In the genomic region with DNA sequence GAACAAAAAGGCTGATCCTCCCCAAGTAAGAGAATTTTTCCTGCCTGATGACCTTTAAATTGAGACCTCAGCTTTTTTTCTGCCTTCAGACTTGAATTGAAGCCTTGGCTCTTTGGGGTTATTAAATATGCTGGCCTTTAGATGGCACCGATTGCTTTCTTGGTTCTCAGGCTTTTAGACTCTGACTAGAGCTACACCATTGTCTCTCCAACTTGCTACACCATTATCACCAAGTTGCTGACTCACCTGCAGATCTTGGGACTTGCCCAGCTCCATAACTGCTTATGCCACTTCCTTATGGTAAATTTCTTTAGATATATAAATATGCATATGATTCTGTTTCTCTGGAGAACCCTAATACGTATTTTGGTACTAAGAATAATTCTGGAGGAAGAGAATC, we compare ENCODE assay signal across 14 cellular contexts. TPM values are rescaled to one million over a fixed set of nuclear protein-coding genes. Genes with fewer than 3 reads are reported as not detected.
DNase-seq lines count a peak whose midpoint lies in the region; ATAC-seq and TF ChIP-seq lines count a peak whose summit lies in the region.
"Had no signal": no experiment of that assay in that cellular context is flagged by ENCODE, and none has a peak within 500 bp of the region (broad histone marks: within the 10 kb centered on the region; RNA-seq: fewer than 3 reads in every experiment).

No MANE protein-coding gene starts in this region.

- ATAC-seq in mucosa of descending colon = peak; percentile 75
- ATAC-seq in HG02970 (IDR thresholded peaks at IDR 0.05; ENCODE audit: low FRiP score, unreplicated experiment) = no peak
- ATAC-seq in GM21528 (IDR thresholded peaks at IDR 0.05; ENCODE audit: low FRiP score, unreplicated experiment) = no peak
- no peak for ATAC-seq in HG02798 (IDR thresholded peaks at IDR 0.05; ENCODE audit: poor library complexity, unreplicated experiment)
- ATAC-seq: activated CD8-positive, alpha-beta T cell treated with anti-CD3 and anti-CD28 coated beads for 36 hours had no signal

- no peaks in the 10 kb centered on the region for H3K36me3 ChIP-seq in mucosa of descending colon (ENCODE audit: low read depth)
- H3K36me3 ChIP-seq: esophagus squamous epithelium had no signal

- intact Hi-C loops in mucosa of descending colon (cut with DNase I, micrococcal nuclease) = no loop called here

- no peak for TF ChIP-seq CTCF in mucosa of descending colon (IDR thresholded peaks at IDR 0.05)

- H3K4me1 ChIP-seq in mucosa of descending colon (ENCODE audit: low read depth) = no peaks in the 10 kb centered on the region

- peak; percentile 73 for DNase-seq in EH (ENCODE audit: low read depth)
- DNase-seq in NAMALWA (ENCODE audit: low spot score) = peak; percentile 37
- peak; percentile 65 for DNase-seq in dermis blood vessel endothelial cell
- DNase-seq in mucosa of descending colon = no peak
- DNase-seq in RPMI8226 = no peak
- DNase-seq: activated CD8-positive, alpha-beta T cell treated with anti-CD3 and anti-CD28 coated beads for 36 hours; activated gamma-delta T cell; esophagus squamous epithelium; NCI-H2081; T-helper 9 cell had no signal

- H3K4me3 ChIP-seq in mucosa of descending colon = no peak overlapping the region
- H3K4me3 ChIP-seq: esophagus squamous epithelium, skin epidermis had no signal

- peaks cover 1% of the 10 kb centered on the region for H3K9me3 ChIP-seq in mucosa of descending colon

RNA-seq across cellular contexts. Expression of a gene that starts 3.1 kb away (rescaled TPM):
- under 0.01 TPM in 1 of 2 replicates, not detected in the other for total RNA-seq in dermis blood vessel endothelial cell
- 1 to 10 TPM in 2 of 3 donors, under 1 TPM in 1; 0.43 to 1.6 (median 1.1) TPM for total RNA-seq in mucosa of descending colon
- total RNA-seq: activated CD8-positive, alpha-beta T cell treated with anti-CD3 and anti-CD28 coated beads for 36 hours had no signal

Comparison
In these comparisons a context has a peak if more than half of its experiments do, and no peak if none do; other contexts are left out.
1. DNase-seq: peak in EH (single experiment), NAMALWA (single experiment) and dermis blood vessel endothelial cell (single experiment); none in mucosa of descending colon (0 of 3) and RPMI8226 (single experiment).